8 cellular contexts compared by ENCODE assay signal in the genomic region with DNA sequence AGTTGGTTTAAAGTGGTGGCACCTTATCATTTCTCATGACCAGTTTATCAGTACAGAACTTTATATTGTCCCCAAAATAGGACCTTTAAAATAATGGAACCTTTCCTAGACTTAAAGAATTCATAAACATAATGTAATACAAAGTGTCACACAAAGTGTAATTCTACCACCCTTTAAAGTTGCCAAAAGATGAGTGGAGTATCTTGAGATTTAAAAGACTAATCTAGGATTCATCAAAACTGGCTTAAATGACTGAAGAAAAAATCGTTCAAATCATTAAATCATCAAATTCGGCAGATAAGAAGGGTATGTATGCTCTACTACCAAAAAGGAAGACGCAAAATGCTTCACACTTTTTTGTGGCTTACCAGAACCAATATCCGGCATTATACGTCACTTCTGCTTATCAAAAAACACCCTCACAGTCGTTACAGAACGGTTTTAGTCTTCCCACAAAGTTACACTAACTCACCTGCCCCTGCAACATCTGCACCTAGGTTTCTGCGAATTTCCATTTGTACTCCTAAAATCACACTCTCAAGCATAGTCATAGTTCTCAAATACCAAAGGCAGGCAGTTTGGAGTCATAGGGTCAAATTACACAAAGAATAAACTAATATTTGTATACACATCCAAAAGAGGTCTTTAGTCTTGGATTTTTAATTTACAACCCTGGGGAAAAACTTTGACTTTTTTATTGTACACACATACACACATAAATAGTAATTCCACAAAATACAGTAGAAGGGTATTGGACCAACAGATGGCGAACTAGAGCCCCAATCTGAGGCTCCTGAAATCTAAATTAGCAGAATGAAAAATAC.
A peak's percentile ranks its signal among the peaks of the same experiment; 100 is the strongest.
DNase-seq lines count a peak whose midpoint lies in the region; ATAC-seq, FAIRE-seq and TF ChIP-seq lines count a peak whose summit lies in the region.

No MANE protein-coding gene starts in this region.

- no peak for FAIRE-seq in D721Med (lab: Jason Lieb, UNC)

- H3K4me1 Mint-ChIP-seq in stimulated activated effector memory CD8-positive, alpha-beta T cell treated with anti-CD3 and anti-CD28 coated beads, Interleukin-12 subunit alpha, Interleukin-12 subunit beta, amount 100 ng/mL, for 72 hours: peaks cover 44% of the 10 kb centered on the region

- DNase-seq in D721Med (ENCODE audit: insufficient read length, low spot score) (no peak), HS-5 (ENCODE audit: low read depth) (peak; percentile 33), astrocyte of the hippocampus (ENCODE audit: low read depth, low spot score) (peak; percentile 62), kidney tubule cell (ENCODE audit: low spot score) (peak; percentile 58)
- peak; percentile 47 to 83 for DNase-seq in stimulated activated effector memory CD8-positive, alpha-beta T cell treated with anti-CD3 and anti-CD28 coated beads, Interleukin-12 subunit alpha, Interleukin-12 subunit beta, amount 100 ng/mL, for 72 hours (ENCODE audit: low spot score in 2 of 2)

- H3K9me3 Mint-ChIP-seq in stimulated activated effector memory CD8-positive, alpha-beta T cell treated with anti-CD3 and anti-CD28 coated beads, Interleukin-12 subunit alpha, Interleukin-12 subunit beta, amount 100 ng/mL, for 72 hours: no peaks in the 10 kb centered on the region

- H3K27ac Mint-ChIP-seq in stimulated activated effector memory CD8-positive, alpha-beta T cell treated with anti-CD3 and anti-CD28 coated beads, Interleukin-12 subunit alpha, Interleukin-12 subunit beta, amount 100 ng/mL, for 72 hours: peak overlapping the region; percentile 97

- TF ChIP-seq CTCF in D721Med (IDR thresholded peaks at IDR 0.05; ENCODE audit: insufficient read depth, missing control alignments): peak; percentile 79

- H3K4me3 Mint-ChIP-seq in stimulated activated effector memory CD8-positive, alpha-beta T cell treated with anti-CD3 and anti-CD28 coated beads, Interleukin-12 subunit alpha, Interleukin-12 subunit beta, amount 100 ng/mL, for 72 hours: peak overlapping the region; percentile 96

- peaks cover 35% of the 10 kb centered on the region for H3K36me3 Mint-ChIP-seq in stimulated activated effector memory CD8-positive, alpha-beta T cell treated with anti-CD3 and anti-CD28 coated beads, Interleukin-12 subunit alpha, Interleukin-12 subunit beta, amount 100 ng/mL, for 72 hours

- peak; percentile 55 for ATAC-seq in stimulated activated effector memory CD8-positive, alpha-beta T cell treated with anti-CD3 and anti-CD28 coated beads, Interleukin-12 subunit alpha, Interleukin-12 subunit beta, amount 100 ng/mL, for 72 hours
- ATAC-seq in HG03139 (IDR thresholded peaks at IDR 0.05; ENCODE audit: unreplicated experiment) (no peak), HG03135 (IDR thresholded peaks at IDR 0.05; ENCODE audit: unreplicated experiment) (no peak)

- TF ChIP-seq POLR2A in Raji (IDR thresholded peaks at IDR 0.05; ENCODE audit: insufficient read depth, low read depth, low read length): 0 out of 2 replicates have a peak, but pooled peaks have one; percentile 24
